Comparison of ENCODE assay signal across 1 cellular context in genomic region chr10:112359606-112360307, GRCh38.
TF ChIP-seq lines count a peak whose summit lies in the region.

No MANE protein-coding gene starts in this region.

TF ChIP-seq in HepG2, 621 proteins besides CTCF, POLR2A, EP300 and RAD21 (continues in another document):
- no peak for TF ChIP-seq ETS1 (CRISPR knock-in tag; IDR thresholded peaks at IDR 0.05)
- TF ChIP-seq ZFP62 (CRISPR knock-in tag; IDR thresholded peaks at IDR 0.05) = no peak
- TF ChIP-seq CREM (IDR thresholded peaks at IDR 0.05) = no peak
- TF ChIP-seq CREM (CRISPR knock-in tag; IDR thresholded peaks at IDR 0.05) = no peak
- no peak for TF ChIP-seq ZNF333 (CRISPR knock-in tag; IDR thresholded peaks at IDR 0.05; ENCODE audit: borderline replicate concordance)
- TF ChIP-seq SP4 (CRISPR knock-in tag; IDR thresholded peaks at IDR 0.05) = no peak
- TF ChIP-seq MEF2D (CRISPR knock-in tag; IDR thresholded peaks at IDR 0.05) = no peak
- TF ChIP-seq KAT8 (CRISPR knock-in tag; IDR thresholded peaks at IDR 0.05) = no peak
- TF ChIP-seq TRAFD1 (CRISPR knock-in tag; IDR thresholded peaks at IDR 0.05; ENCODE audit: borderline replicate concordance) = no peak
- no peak for TF ChIP-seq ZNF484 (CRISPR knock-in tag; IDR thresholded peaks at IDR 0.05; ENCODE audit: borderline replicate concordance, low read depth)
- TF ChIP-seq PAF1 (CRISPR knock-in tag; IDR thresholded peaks at IDR 0.05) = no peak
- no peak for TF ChIP-seq ZNF891 (CRISPR knock-in tag; IDR thresholded peaks at IDR 0.05)
- 0 out of 2 replicates have a peak, but pooled peaks have one; percentile 30 for TF ChIP-seq ZBTB7B (CRISPR knock-in tag; IDR thresholded peaks at IDR 0.05)
- TF ChIP-seq SUZ12 (IDR thresholded peaks at IDR 0.05; ENCODE audit: low read depth, low read length) = no peak
- TF ChIP-seq HNF4G (IDR thresholded peaks at IDR 0.05; ENCODE audit: borderline replicate concordance, low read depth, low read length) = peak; percentile 35; the same call in 1 of the 2 replicates
- TF ChIP-seq HNF4G (CRISPR knock-in tag; IDR thresholded peaks at IDR 0.05; ENCODE audit: borderline replicate concordance, low read depth) = no peak
- 0 out of 2 replicates have a peak, but pooled peaks have one; percentile 14 for TF ChIP-seq PATZ1 (CRISPR knock-in tag; IDR thresholded peaks at IDR 0.05)
- TF ChIP-seq HNF4A (CRISPR knock-in tag; IDR thresholded peaks at IDR 0.05) = peak; percentile 32; the same call in 1 of the 2 replicates
- TF ChIP-seq ZZZ3 (CRISPR knock-in tag; IDR thresholded peaks at IDR 0.05; ENCODE audit: borderline replicate concordance) = no peak
- peak; percentile 53; the same call in 1 of the 2 replicates for TF ChIP-seq PHF21A (CRISPR knock-in tag; IDR thresholded peaks at IDR 0.05)
- 0 out of 2 replicates have a peak, but pooled peaks have one; percentile 61 for TF ChIP-seq FOXO4 (CRISPR knock-in tag; conservative IDR thresholded peaks at IDR 0.05)
- TF ChIP-seq AKNA (CRISPR knock-in tag; IDR thresholded peaks at IDR 0.05; ENCODE audit: borderline replicate concordance) = no peak
- TF ChIP-seq PRDM15 (CRISPR knock-in tag; IDR thresholded peaks at IDR 0.05) = no peak
- no peak for TF ChIP-seq LCORL (IDR thresholded peaks at IDR 0.05)
- TF ChIP-seq LCORL (CRISPR knock-in tag; IDR thresholded peaks at IDR 0.05) = no peak
- TF ChIP-seq NCOA2 (CRISPR knock-in tag; IDR thresholded peaks at IDR 0.05) = no peak
- peak; percentile 10 for TF ChIP-seq ZNF18 (CRISPR knock-in tag; IDR thresholded peaks at IDR 0.05; ENCODE audit: insufficient replicate concordance)
- TF ChIP-seq FOSL1 (CRISPR knock-in tag; IDR thresholded peaks at IDR 0.05; ENCODE audit: borderline replicate concordance) = no peak
- TF ChIP-seq NONO (IDR thresholded peaks at IDR 0.05) = no peak
- TF ChIP-seq NONO (CRISPR knock-in tag; conservative IDR thresholded peaks at IDR 0.05) = no peak
- no peak for TF ChIP-seq KDM2A (CRISPR knock-in tag; IDR thresholded peaks at IDR 0.05; ENCODE audit: borderline replicate concordance, low read depth)
- TF ChIP-seq HINFP (CRISPR knock-in tag; IDR thresholded peaks at IDR 0.05; ENCODE audit: low read depth) = 0 out of 2 replicates have a peak, but pooled peaks have one; percentile 12
- TF ChIP-seq SMAD1 (CRISPR knock-in tag; IDR thresholded peaks at IDR 0.05; ENCODE audit: borderline replicate concordance, low read depth) = no peak
- no peak for TF ChIP-seq NR2C2 (CRISPR knock-in tag; IDR thresholded peaks at IDR 0.05; ENCODE audit: borderline replicate concordance)
- TF ChIP-seq ZNF33B (CRISPR knock-in tag; IDR thresholded peaks at IDR 0.05) = 0 out of 2 replicates have a peak, but pooled peaks have one; percentile 12
- TF ChIP-seq ZBTB39 (CRISPR knock-in tag; IDR thresholded peaks at IDR 0.05) = no peak
- 0 out of 2 replicates have a peak, but pooled peaks have one; percentile 9 for TF ChIP-seq ZFX (CRISPR knock-in tag; IDR thresholded peaks at IDR 0.05; ENCODE audit: low read depth)
- TF ChIP-seq ZNF121 (CRISPR knock-in tag; IDR thresholded peaks at IDR 0.05) = peak; percentile 54; the same call in 1 of the 2 replicates
- TF ChIP-seq ZNF777 (CRISPR knock-in tag; IDR thresholded peaks at IDR 0.05) = no peak
- no peak for TF ChIP-seq KAT7 (CRISPR knock-in tag; IDR thresholded peaks at IDR 0.05; ENCODE audit: borderline replicate concordance)
- TF ChIP-seq PRMT3 (CRISPR knock-in tag; IDR thresholded peaks at IDR 0.05; ENCODE audit: borderline replicate concordance, low read depth) = no peak
- TF ChIP-seq ZNF652 (CRISPR knock-in tag; IDR thresholded peaks at IDR 0.05; ENCODE audit: borderline replicate concordance, low read depth) = peak; percentile 39; the same call in 1 of the 2 replicates
